10 cellular contexts compared by ENCODE assay signal in the genomic region with DNA sequence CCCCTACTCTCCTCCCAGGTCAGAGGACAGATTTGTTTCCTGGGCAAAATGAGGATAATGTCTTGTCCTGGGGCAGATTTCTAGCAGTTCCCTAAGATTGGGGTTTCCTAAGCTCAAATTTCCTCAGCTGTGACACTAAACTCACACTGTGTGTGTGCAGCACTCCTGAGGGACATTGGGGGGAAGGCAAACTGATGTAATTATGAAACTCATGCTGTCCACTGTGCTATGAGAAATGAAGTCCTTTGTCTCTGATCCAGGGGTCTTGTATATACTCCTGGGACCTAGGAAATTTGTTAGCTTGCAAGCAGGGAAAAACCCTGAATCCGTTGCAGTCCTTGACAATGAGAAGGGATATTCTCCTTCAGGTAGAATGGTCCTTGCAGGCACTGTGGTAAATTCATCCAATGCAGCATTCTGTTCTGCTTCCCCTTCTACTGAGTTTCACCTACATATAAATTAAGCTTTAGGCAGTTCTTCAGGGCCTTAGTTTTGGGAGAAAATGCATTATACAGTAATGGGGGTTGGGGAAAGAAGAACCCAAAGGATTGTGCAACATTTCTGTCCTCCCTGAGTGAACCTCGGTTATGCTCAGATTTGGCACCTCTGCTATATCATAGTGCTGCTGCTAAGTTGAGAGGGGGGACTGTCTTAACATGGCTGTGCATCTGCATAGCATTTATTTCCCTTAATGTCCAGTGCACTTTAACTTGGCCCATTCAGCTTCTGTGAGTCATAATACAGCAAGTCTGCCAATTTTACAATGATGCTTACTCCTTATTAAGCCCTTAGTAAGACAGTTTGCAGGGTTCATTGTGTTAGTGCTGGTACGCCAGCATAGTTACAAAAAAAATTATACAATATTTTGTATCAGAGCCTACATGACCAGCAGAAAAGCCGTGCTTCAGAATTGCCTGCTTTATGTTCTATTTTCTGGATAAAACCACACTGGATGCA.
A peak's percentile ranks its signal among the peaks of the same experiment; 100 is the strongest.
DNase-seq lines count a peak whose midpoint lies in the region; ATAC-seq and TF ChIP-seq lines count a peak whose summit lies in the region.
"Had no signal": no experiment of that assay in that cellular context is flagged by ENCODE, and none has a peak within 500 bp of the region (broad histone marks: within the 10 kb centered on the region; RNA-seq: fewer than 3 reads in every experiment).

No MANE protein-coding gene starts in this region.

- H2AFZ ChIP-seq in fibroblast of lung (ENCODE audit: low read length): no peak overlapping the region

- no peak overlapping the region for H3K27ac ChIP-seq in fibroblast of lung (ENCODE audit: insufficient read depth, low read length)

- no peaks in the 10 kb centered on the region for H3K79me2 ChIP-seq in fibroblast of lung (ENCODE audit: control insufficient read depth, insufficient read depth, low read length)

- H4K20me1 ChIP-seq in fibroblast of lung (ENCODE audit: control insufficient read depth, extremely low read depth, insufficient read depth, low read length): no peaks in the 10 kb centered on the region

- DNase-seq in EH (ENCODE audit: low read depth): peak; percentile 77
- peak; percentile 47 for DNase-seq in RKO (ENCODE audit: low spot score)
- peak; percentile 90 to 95 for DNase-seq in fibroblast of lung (ENCODE audit: low read depth in 2 of 2)
- DNase-seq in omental fat pad (ENCODE audit: low spot score): no peak
- DNase-seq in lower leg skin (ENCODE audit: low spot score in 2 of 2): no peak
- DNase-seq in cortex of kidney (lab: John Stamatoyannopoulos, UW): no peak
- no peak for DNase-seq in posterior cingulate gyrus
- DNase-seq: activated T-cell treated with anti-CD3 and anti-CD28 coated beads, Interleukin-2, amount 50 U/mL, for 24 hours; NCI-H2081 had no signal

- H3K9ac ChIP-seq in fibroblast of lung (ENCODE audit: insufficient read depth, low read length): no peak overlapping the region

- H3K4me2 ChIP-seq in fibroblast of lung (ENCODE audit: extremely low read depth, insufficient read depth, low read length): no peak overlapping the region

- H3K4me3 ChIP-seq in fibroblast of lung (replicated peaks in 1 of 4; ENCODE audit: control extremely low read depth in 1 of 4, insufficient read depth in 1 of 4, low read depth in 3 of 4, low read length in 4 of 4): no peak overlapping the region
- no peak overlapping the region for H3K4me3 ChIP-seq in lower leg skin (ENCODE audit: low read depth, poor library complexity, severe bottlenecking)

- TF ChIP-seq CTCF in fibroblast of lung (conservative IDR thresholded peaks at IDR 0.05 in 1 of 2, IDR thresholded peaks at IDR 0.05 in 1 of 2; ENCODE audit: low read depth in 1 of 2, low read length in 2 of 2) (no peak), omental fat pad (IDR thresholded peaks at IDR 0.05) (no peak), lower leg skin (IDR thresholded peaks at IDR 0.05) (no peak)

- peak; percentile 74 for ATAC-seq in omental fat pad (ENCODE audit: low FRiP score)
- ATAC-seq in HG03565 (IDR thresholded peaks at IDR 0.05; ENCODE audit: unreplicated experiment): no peak

- no peaks in the 10 kb centered on the region for H3K27me3 ChIP-seq in fibroblast of lung (ENCODE audit: control insufficient read depth, insufficient read depth, low read length)

- intact Hi-C loops in lower leg skin (cut with DNase I; ENCODE audit: low total_unique reads): no loop called here
- intact Hi-C loops in posterior cingulate gyrus (cut with DNase I): no loop called here

- TF ChIP-seq POLR2A in lower leg skin (IDR thresholded peaks at IDR 0.05): no peak

- WGBS in lower leg skin, 2 donors: 72 to 77% methylated on average over 4 of the region's 4 CpGs

- no peaks in the 10 kb centered on the region for H3K9me3 ChIP-seq in fibroblast of lung (ENCODE audit: control insufficient read depth, insufficient read depth, low read depth, low read length)

- no peaks in the 10 kb centered on the region for H3K36me3 ChIP-seq in fibroblast of lung (ENCODE audit: control insufficient read depth, insufficient read depth, low read length)

- H3K4me1 ChIP-seq in fibroblast of lung (ENCODE audit: control insufficient read depth, extremely low read depth, insufficient read depth, low read length): peaks cover 11% of the 10 kb centered on the region

Comparison
In these comparisons a context has a peak if more than half of its experiments do, and no peak if none do; other contexts are left out.
1. DNase-seq: peak in EH (single experiment), RKO (single experiment) and fibroblast of lung (2 of 2); none in omental fat pad (single experiment), lower leg skin (0 of 2), cortex of kidney (single experiment) and posterior cingulate gyrus (0 of 10).